8 cellular contexts compared by ENCODE assay signal in genomic region chr6:24910850-24911712, GRCh38. TPM values are rescaled to one million over a fixed set of nuclear protein-coding genes. Genes with fewer than 3 reads are reported as not detected.
DNase-seq lines count a peak whose midpoint lies in the region; ATAC-seq and FAIRE-seq lines count a peak whose summit lies in the region.

No MANE protein-coding gene starts in this region.

- ATAC-seq in HG02870 (IDR thresholded peaks at IDR 0.05; ENCODE audit: unreplicated experiment) (peak; percentile 19), Right ventricle myocardium inferior (peak; percentile 67)

- FAIRE-seq in GM19239 (lab: Jason Lieb, UNC): no peak

- intact Hi-C loops in Right ventricle myocardium inferior (cut with DNase I): no loop called here

- DNase-seq in EH (ENCODE audit: low read depth) (peak; percentile 83), NOMO-1 treated with DMSO at 0.1 percent for 48 hours (lab: John Stamatoyannopoulos, UW; ENCODE audit: unreplicated experiment) (peak; percentile 33), Right ventricle myocardium inferior (ENCODE audit: missing footprints) (peak; percentile 80), nucleus accumbens (lab: John Stamatoyannopoulos, UW) (peak in 51 of 56 donors; percentile 5 to 83 (median 52)), GF-D8 (lab: John Stamatoyannopoulos, UW) (no peak), GM19239 (ENCODE audit: insufficient read length, low spot score) (no peak)
- peak; percentile 73 for DNase-seq in activated naive CD4-positive, alpha-beta T cell treated with anti-CD3 and anti-CD28 coated beads, Interleukin-2, amount 50 U/mL, for 16 hours

RNA-seq across cellular contexts. Expression of gene RIPOR2, which starts 24.7 kb away (rescaled TPM):
- 2.6 TPM for total RNA-seq in Right ventricle myocardium inferior

Comparison
In these comparisons a context has a peak if more than half of its experiments do, and no peak if none do; other contexts are left out.
1. DNase-seq: peak in EH (single experiment), NOMO-1 treated with DMSO at 0.1 percent for 48 hours (single experiment), activated naive CD4-positive, alpha-beta T cell treated with anti-CD3 and anti-CD28 coated beads, Interleukin-2, amount 50 U/mL, for 16 hours (single experiment), Right ventricle myocardium inferior (single experiment) and nucleus accumbens (51 of 56); none in GF-D8 (single experiment) and GM19239 (single experiment).